In the genomic region with DNA sequence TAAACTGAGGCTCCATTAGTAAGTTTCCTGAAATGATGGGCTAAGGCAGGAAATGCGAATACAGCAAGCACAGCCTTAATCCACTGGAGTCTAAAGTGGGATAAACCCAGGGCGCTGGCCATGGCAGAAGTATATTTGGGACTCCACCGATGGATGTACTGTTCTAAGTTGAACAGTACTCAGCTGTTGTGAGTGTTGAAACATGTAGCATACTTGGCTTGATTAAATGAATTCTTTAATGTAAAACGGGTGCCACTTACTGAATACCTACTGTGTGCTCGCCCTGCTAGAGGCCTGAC, we compare ENCODE assay signal across 11 cellular contexts. TPM values are rescaled to one million over a fixed set of nuclear protein-coding genes. Genes with fewer than 3 reads are reported as not detected.
A peak's percentile ranks its signal among the peaks of the same experiment; 100 is the strongest.
DNase-seq lines count a peak whose midpoint lies in the region; ATAC-seq and TF ChIP-seq lines count a peak whose summit lies in the region.
"Had no signal": no experiment of that assay in that cellular context is flagged by ENCODE, and none has a peak within 500 bp of the region (broad histone marks: within the 10 kb centered on the region; RNA-seq: fewer than 3 reads in every experiment).

No MANE protein-coding gene starts in this region.

- intact Hi-C loops in sigmoid colon (cut with DNase I) (loop anchor here (2.0 to 10.0 kb wide), 4 partner anchors 36 to 222 kb away; no protein-coding TSS in a partner anchor), CD14-positive monocyte (cut with micrococcal nuclease) (no loop called here)

- 74 to 80% methylated on average over 5 of the region's 5 CpGs for WGBS in sigmoid colon, 2 donors

- POLR2A ChIA-PET in GM10248 (lab: Yijun Ruan, JAX): no interaction called here

- H3K36me3 Mint-ChIP-seq in CD14-positive monocyte: peaks cover 0 to 2% of the 10 kb centered on the region in 2 donors

- ATAC-seq in GM21737 (IDR thresholded peaks at IDR 0.05; ENCODE audit: unreplicated experiment) (no peak), HG03442 (IDR thresholded peaks at IDR 0.05; ENCODE audit: unreplicated experiment) (no peak)
- ATAC-seq: HCT116 had no signal

- H3K9me3 ChIP-seq in right atrium auricular region (no peaks in the 10 kb centered on the region), sigmoid colon (no peaks in the 10 kb centered on the region)

- H3K27ac Mint-ChIP-seq in CD14-positive monocyte: no peak overlapping the region

- H3K36me3 ChIP-seq in right atrium auricular region: no peaks in the 10 kb centered on the region
- no peaks in the 10 kb centered on the region for H3K36me3 ChIP-seq in sigmoid colon

- no peak for TF ChIP-seq EP300 in sigmoid colon (IDR thresholded peaks at IDR 0.05)

- H3K4me3 Mint-ChIP-seq in CD14-positive monocyte: peak overlapping the region in 1 of 2 donors; percentile 96

- H3K9me3 Mint-ChIP-seq in CD14-positive monocyte: peaks cover 0 to 5% (median 0%) of the 10 kb centered on the region in 7 donors

- H3K27ac ChIP-seq in right atrium auricular region (peak overlapping the region; percentile 89 to 92), sigmoid colon (peak overlapping the region; percentile 89 to 94 (median 92))

- H3K27me3 Mint-ChIP-seq in CD14-positive monocyte (ENCODE audit: low read depth in 3 of 3): peaks cover 27 to 31% (median 28%) of the 10 kb centered on the region in 3 donors

- H3K4me3 ChIP-seq in right atrium auricular region: peak overlapping the region; percentile 67 to 70
- peak overlapping the region; percentile 42 to 76 (median 72) for H3K4me3 ChIP-seq in sigmoid colon

- H3K4me1 ChIP-seq in right atrium auricular region: peaks cover 0 to 35% of the 10 kb centered on the region in 2 donors
- peaks cover 0 to 45% (median 32%) of the 10 kb centered on the region in 4 donors for H3K4me1 ChIP-seq in sigmoid colon

- DNase-seq in GM03348 (ENCODE audit: low spot score): peak; percentile 24
- peak; percentile 25 for DNase-seq in amniotic epithelial cell (ENCODE audit: low read depth)
- no peak for DNase-seq in right atrium auricular region (ENCODE audit: low spot score)
- no peak for DNase-seq in sigmoid colon
- DNase-seq in CD14-positive monocyte (ENCODE audit: low spot score): no peak
- no peak for DNase-seq in GM10248 (ENCODE audit: extremely low spot score)
- DNase-seq: central memory CD4-positive, alpha-beta T cell; NCI-H1436 had no signal

- TF ChIP-seq POLR2A in sigmoid colon (IDR thresholded peaks at IDR 0.05): no peak

- H3K27me3 ChIP-seq in right atrium auricular region (no peaks in the 10 kb centered on the region), sigmoid colon (no peaks in the 10 kb centered on the region)

- no peak for TF ChIP-seq CTCF in right atrium auricular region (IDR thresholded peaks at IDR 0.05)
- no peak for TF ChIP-seq CTCF in sigmoid colon (IDR thresholded peaks at IDR 0.05)
- no peak for TF ChIP-seq CTCF in CD14-positive monocyte (IDR thresholded peaks at IDR 0.05)
- TF ChIP-seq CTCF in GM10248 (IDR thresholded peaks at IDR 0.05; ENCODE audit: control extremely low read depth, extremely low read depth, low read depth, missing control alignments): no peak

- CTCF ChIA-PET in GM10248 (lab: Yijun Ruan, JAX): interaction anchor here (1.3 kb wide), 2 partner anchors 12 to 40 kb away, joined by 3 read pairs; no protein-coding TSS in a partner anchor

- peaks cover 11% of the 10 kb centered on the region for H3K4me1 Mint-ChIP-seq in CD14-positive monocyte

RNA-seq across cellular contexts. Expression of gene SSPN, which starts 1.0 kb away (rescaled TPM):
- total RNA-seq in right atrium auricular region: 10 to 100 TPM; 52.4 to 61.1 TPM
- total RNA-seq in sigmoid colon: 10 to 100 TPM; 30.3 to 54.0 (median 46.9) TPM
- 1 to 10 TPM; 3.2 to 6.6 (median 3.2) TPM for polyA plus RNA-seq in sigmoid colon
- polyA plus RNA-seq in CD14-positive monocyte: under 1 TPM in 1 of 2 donors, not detected in 1; 0.15 TPM

Comparison
In these comparisons a context has a peak if more than half of its experiments do, and no peak if none do; other contexts are left out.
1. DNase-seq: peak in GM03348 (single experiment) and amniotic epithelial cell (single experiment); none in right atrium auricular region (single experiment), sigmoid colon (single experiment), CD14-positive monocyte (single experiment) and GM10248 (single experiment).